Comparison of ENCODE assay signal across 14 cellular contexts in the genomic region with DNA sequence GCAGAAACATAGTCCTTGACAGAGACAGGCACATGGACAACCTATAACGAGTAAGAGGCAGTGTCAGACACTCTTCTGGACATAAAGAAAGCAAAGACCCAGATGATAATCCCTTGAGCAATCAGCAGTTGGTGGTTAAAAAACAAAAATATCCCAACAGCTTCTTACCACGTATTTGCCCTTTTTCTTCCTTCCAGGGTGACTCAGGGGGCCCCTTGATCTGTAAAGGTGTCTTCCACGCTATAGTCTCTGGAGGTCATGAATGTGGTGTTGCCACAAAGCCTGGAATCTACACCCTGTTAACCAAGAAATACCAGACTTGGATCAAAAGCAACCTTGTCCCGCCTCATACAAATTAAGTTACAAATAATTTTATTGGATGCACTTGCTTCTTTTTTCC.
DNase-seq lines count a peak whose midpoint lies in the region; TF ChIP-seq lines count a peak whose summit lies in the region.
"Had no signal": no experiment of that assay in that cellular context is flagged by ENCODE, and none has a peak within 500 bp of the region (broad histone marks: within the 10 kb centered on the region; RNA-seq: fewer than 3 reads in every experiment).

No MANE protein-coding gene starts in this region.

- H3K27me3 Mint-ChIP-seq in T-helper 1 cell treated with Interleukin-12 subunit alpha and Interleukin-12 subunit beta and Interleukin-4 antibody, amounts not matched to agents 30 μg/mL and 1 μg/mL, for 36 hours (ENCODE audit: low read depth): no peaks in the 10 kb centered on the region

- DNase-seq in T-helper 1 cell: no peak
- peak; percentile 49 for DNase-seq in ELR (ENCODE audit: low read depth)
- DNase-seq in NOMO-1 treated with dmso at 0.1 percent for 144 hours (lab: John Stamatoyannopoulos, UW; ENCODE audit: unreplicated experiment): peak; percentile 88
- DNase-seq in choroid plexus epithelial cell (ENCODE audit: low read depth): peak; percentile 56
- DNase-seq in effector memory CD4-positive, alpha-beta T cell: no peak
- DNase-seq in activated CD4-positive, alpha-beta T cell treated with anti-CD3 and anti-CD28 coated beads for 4 hours: no peak
- no peak for DNase-seq in MM.1S
- DNase-seq: GOT3, KBM-7, NCI-H1417, NCI-H1930, NCI-H446 had no signal

- TF ChIP-seq CTCF in choroid plexus epithelial cell (conservative IDR thresholded peaks at IDR 0.05; ENCODE audit: low read depth, low read length) (no peak), MM.1S (IDR thresholded peaks at IDR 0.05; ENCODE audit: low read length) (no peak)

- no peaks in the 10 kb centered on the region for H3K36me3 ChIP-seq in effector memory CD4-positive, alpha-beta T cell (ENCODE audit: control insufficient read depth, insufficient read depth, low read length)
- no peaks in the 10 kb centered on the region for H3K36me3 ChIP-seq in MM.1S (replicated peaks; ENCODE audit: insufficient read depth, low read length)

- no peak overlapping the region for H3K4me3 ChIP-seq in choroid plexus epithelial cell (ENCODE audit: low read depth, low read length)
- no peak overlapping the region for H3K4me3 ChIP-seq in effector memory CD4-positive, alpha-beta T cell (ENCODE audit: insufficient read depth, low read depth, low read length, poor library complexity, severe bottlenecking)
- no peak overlapping the region for H3K4me3 ChIP-seq in MM.1S (ENCODE audit: low read length)
- H3K4me3 ChIP-seq: SK-N-MC had no signal

- H3K27ac ChIP-seq in effector memory CD4-positive, alpha-beta T cell (ENCODE audit: insufficient read depth, low read length, poor library complexity, severe bottlenecking): no peak overlapping the region
- H3K27ac ChIP-seq in MM.1S (ENCODE audit: low read length): no peak overlapping the region
- H3K27ac ChIP-seq: SK-N-MC had no signal

- H3K9ac ChIP-seq in MM.1S (ENCODE audit: low read length): no peak overlapping the region

- peaks cover 55% of the 10 kb centered on the region for H3K36me3 Mint-ChIP-seq in T-helper 1 cell treated with Interleukin-12 subunit alpha and Interleukin-12 subunit beta and Interleukin-4 antibody, amounts not matched to agents 30 μg/mL and 1 μg/mL, for 36 hours (ENCODE audit: low read depth)

- H3K4me1 Mint-ChIP-seq in T-helper 1 cell treated with Interleukin-12 subunit alpha and Interleukin-12 subunit beta and Interleukin-4 antibody, amounts not matched to agents 30 μg/mL and 1 μg/mL, for 36 hours (ENCODE audit: low read depth): peaks cover 66% of the 10 kb centered on the region

- peaks cover 11% of the 10 kb centered on the region for H3K4me1 ChIP-seq in effector memory CD4-positive, alpha-beta T cell (ENCODE audit: control insufficient read depth, insufficient read depth, low read length, poor library complexity, severe bottlenecking)
- no peaks in the 10 kb centered on the region for H3K4me1 ChIP-seq in MM.1S (ENCODE audit: low read length)

- H3K4me3 Mint-ChIP-seq in T-helper 1 cell treated with Interleukin-12 subunit alpha and Interleukin-12 subunit beta and Interleukin-4 antibody, amounts not matched to agents 30 μg/mL and 1 μg/mL, for 36 hours: no peak overlapping the region

- no peaks in the 10 kb centered on the region for H3K79me2 ChIP-seq in MM.1S (ENCODE audit: low read length)

- H3K27me3 ChIP-seq in effector memory CD4-positive, alpha-beta T cell (replicated peaks; ENCODE audit: control insufficient read depth, insufficient read depth, low read length, poor library complexity, severe bottlenecking): no peaks in the 10 kb centered on the region
- H3K27me3 ChIP-seq in MM.1S (replicated peaks; ENCODE audit: insufficient read depth, low read length): no peaks in the 10 kb centered on the region

- H3K9me2 ChIP-seq in MM.1S (replicated peaks; ENCODE audit: insufficient read depth, low read length): no peaks in the 10 kb centered on the region

- H3K9me3 ChIP-seq in effector memory CD4-positive, alpha-beta T cell (ENCODE audit: control insufficient read depth, low read length): no peaks in the 10 kb centered on the region
- H3K9me3 ChIP-seq in MM.1S (replicated peaks; ENCODE audit: insufficient read depth, low read length): no peaks in the 10 kb centered on the region

- no peak overlapping the region for H3K4me2 ChIP-seq in MM.1S (ENCODE audit: low read depth, low read length)

- H3F3A ChIP-seq in MM.1S (ENCODE audit: insufficient read depth, low read length): no peaks in the 10 kb centered on the region

- H2AFZ ChIP-seq in MM.1S (ENCODE audit: low read length): no peak overlapping the region

- peak overlapping the region; percentile 29 for H3K27ac Mint-ChIP-seq in T-helper 1 cell treated with Interleukin-12 subunit alpha and Interleukin-12 subunit beta and Interleukin-4 antibody, amounts not matched to agents 30 μg/mL and 1 μg/mL, for 36 hours

- H3K9me3 Mint-ChIP-seq in T-helper 1 cell treated with Interleukin-12 subunit alpha and Interleukin-12 subunit beta and Interleukin-4 antibody, amounts not matched to agents 30 μg/mL and 1 μg/mL, for 36 hours: peaks cover 20% of the 10 kb centered on the region

- H4K20me1 ChIP-seq in MM.1S (ENCODE audit: insufficient read depth, low read length): no peaks in the 10 kb centered on the region

Comparison
In these comparisons a context has a peak if more than half of its experiments do, and no peak if none do; other contexts are left out.
1. DNase-seq: peak in ELR (single experiment), NOMO-1 treated with dmso at 0.1 percent for 144 hours (single experiment) and choroid plexus epithelial cell (single experiment); none in T-helper 1 cell (0 of 5), effector memory CD4-positive, alpha-beta T cell (0 of 3), activated CD4-positive, alpha-beta T cell treated with anti-CD3 and anti-CD28 coated beads for 4 hours (0 of 2) and MM.1S (single experiment).